Comparison of ENCODE assay signal across 8 cellular contexts in the genomic region with DNA sequence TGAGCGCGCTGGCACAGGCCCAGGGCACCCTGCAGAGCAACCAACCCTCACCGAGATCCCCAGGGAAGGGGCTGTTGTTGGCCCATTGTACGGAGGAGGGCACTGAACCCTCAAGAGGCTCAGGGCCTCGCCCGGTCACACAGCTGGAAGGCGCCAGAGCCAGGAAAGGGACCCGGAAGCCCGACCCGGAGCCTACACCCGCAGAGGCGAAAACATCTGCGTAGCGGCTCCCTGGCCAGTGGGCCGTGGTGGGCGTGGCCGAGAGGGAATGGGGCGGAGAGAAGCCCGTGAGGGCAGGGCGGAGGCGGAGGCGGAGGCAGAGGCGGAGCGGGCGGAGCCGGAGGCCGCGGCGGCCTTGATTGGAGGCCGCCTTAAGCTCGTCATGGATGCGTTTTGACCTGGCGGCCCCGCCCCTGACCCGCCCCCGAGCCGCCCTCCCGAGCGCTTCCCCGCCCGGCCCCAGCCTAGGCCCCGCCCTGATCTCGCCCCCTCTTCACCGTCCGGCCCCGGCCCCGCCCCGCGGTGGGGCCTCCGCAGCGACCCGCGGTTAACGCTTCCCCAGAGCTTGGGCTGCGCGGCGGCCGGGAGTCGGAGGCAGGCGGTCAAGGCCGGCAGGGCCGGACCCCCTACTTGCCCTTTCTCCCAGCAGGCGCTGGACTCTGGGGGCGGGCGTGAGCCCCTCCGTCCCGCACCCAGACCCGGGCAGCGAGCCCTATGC. TPM values are rescaled to one million over a fixed set of nuclear protein-coding genes. Genes with fewer than 3 reads are reported as not detected.
DNase-seq lines count a peak whose midpoint lies in the region; ATAC-seq lines count a peak whose summit lies in the region.

No MANE protein-coding gene starts in this region.

- H3K27me3 Mint-ChIP-seq in effector memory CD8-positive, alpha-beta T cell, result no peaks in the 10 kb centered on the region

- DNase-seq in COLO829 (ENCODE audit: low spot score) (peak; percentile 98), HT-29 (ENCODE audit: low spot score) (peak; percentile 100), NOMO-1 (lab: John Stamatoyannopoulos, UW; ENCODE audit: unreplicated experiment in 2 of 2) (peak; percentile 84 to 96), mesenteric fat pad (ENCODE audit: low spot score) (peak; percentile 98)
- DNase-seq in activated CD8-positive, alpha-beta memory T cell treated with anti-CD3 and anti-CD28 coated beads for 48 hours (ENCODE audit: low read depth in 2 of 3, low spot score in 2 of 3), result peak; percentile 83 to 92 (median 90)
- peak; percentile 91 to 98 (median 93) for DNase-seq in effector memory CD8-positive, alpha-beta T cell
- DNase-seq in stimulated activated CD8-positive, alpha-beta memory T cell treated with anti-CD3 and anti-CD28 coated beads, Interleukin-12 subunit alpha, Interleukin-12 subunit beta, amount 100 ng/mL, for 4 hours (ENCODE audit: low read depth), result peak; percentile 85

- ATAC-seq in GM21360 (IDR thresholded peaks at IDR 0.05; ENCODE audit: unreplicated experiment), result peak; percentile 56
- peak; percentile 74 for ATAC-seq in effector memory CD8-positive, alpha-beta T cell (replicated peaks)

- peaks cover 36% of the 10 kb centered on the region for H3K36me3 Mint-ChIP-seq in effector memory CD8-positive, alpha-beta T cell (ENCODE audit: insufficient read depth)

- H3K27ac Mint-ChIP-seq in effector memory CD8-positive, alpha-beta T cell, result peak overlapping the region; percentile 96 to 97

- peak overlapping the region; percentile 89 to 90 for H3K4me3 Mint-ChIP-seq in effector memory CD8-positive, alpha-beta T cell

- peaks cover 29 to 38% of the 10 kb centered on the region in 2 donors for H3K4me1 Mint-ChIP-seq in effector memory CD8-positive, alpha-beta T cell (ENCODE audit: low read depth in 2 of 2)

- no peaks in the 10 kb centered on the region for H3K9me3 Mint-ChIP-seq in effector memory CD8-positive, alpha-beta T cell

RNA-seq across cellular contexts. Expression of a gene that starts 2.1 kb away (rescaled TPM):
- total RNA-seq in HT-29 (2014; rRNA removed; shearing (Covaris generic)), result 88.8 and 98.8 TPM in 2 replicates
- 7.2 TPM for total RNA-seq in mesenteric fat pad

RNA-seq across cellular contexts. Expression of a gene that starts 10.5 kb away (rescaled TPM):
- 197 and 202 TPM in 2 replicates for total RNA-seq in HT-29 (2014; rRNA removed; shearing (Covaris generic))
- 47.3 TPM for total RNA-seq in mesenteric fat pad

RNA-seq across cellular contexts. Expression of a gene that starts 22.7 kb away (rescaled TPM):
- 57.4 and 59.7 TPM in 2 replicates for total RNA-seq in HT-29 (2014; rRNA removed; shearing (Covaris generic))
- total RNA-seq in mesenteric fat pad, result 0.42 TPM

Comparison
In these comparisons a context has a peak if more than half of its experiments do, and no peak if none do; other contexts are left out.
1. Peak in every context shown above with its lines: DNase-seq and ATAC-seq.
2. RNA of a gene that starts 2.1 kb away (total RNA-seq): 88.8 to 98.8 TPM in HT-29; 7.2 TPM in mesenteric fat pad (single experiment); every median in the first group is over 10 times any median in the second.
3. RNA of a gene that starts 22.7 kb away (total RNA-seq): 57.4 to 59.7 TPM in HT-29; 0.42 TPM in mesenteric fat pad (single experiment); every median in the first group is over 10 times any median in the second.